26 cellular contexts compared by ENCODE assay signal in the genomic region with DNA sequence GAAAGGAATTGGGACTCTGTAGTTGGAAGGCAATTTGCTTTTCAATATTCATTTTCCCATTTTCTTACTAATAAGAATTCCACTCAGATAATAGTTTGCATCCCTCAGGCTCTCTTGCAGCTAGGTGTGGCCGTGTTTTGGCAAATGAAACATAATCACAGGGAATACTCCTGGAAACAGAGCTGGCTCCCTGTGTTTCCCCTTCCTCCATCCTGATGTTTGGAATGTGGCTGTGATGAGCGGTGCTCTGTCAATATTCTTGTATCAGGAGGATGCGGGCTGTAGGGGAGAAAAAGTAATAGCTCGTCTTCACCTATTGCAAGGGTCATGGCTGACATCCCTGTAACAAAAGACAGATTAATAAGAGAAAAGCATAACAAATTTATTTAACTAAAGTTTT.
"Had no signal": no experiment of that assay in that cellular context is flagged by ENCODE, and none has a peak within 500 bp of the region (broad histone marks: within the 10 kb centered on the region; RNA-seq: fewer than 3 reads in every experiment).

No MANE protein-coding gene starts in this region.

- H3K4me3 ChIP-seq: stomach, suprapubic skin, testis, thoracic aorta, thyroid gland, tibial artery, tibial nerve, transverse colon, upper lobe of left lung, upper lobe of right lung, uterus, vagina had no signal

- H3K27me3 ChIP-seq: stomach, suprapubic skin, testis, thyroid gland, tibial artery, tibial nerve, transverse colon, upper lobe of left lung, upper lobe of right lung, uterus, vagina had no signal

- H3K9me3 ChIP-seq: suprapubic skin, testis, thoracic aorta, thyroid gland, tibial artery, transverse colon, upper lobe of left lung, upper lobe of right lung, uterus, vagina had no signal

- DNase-seq: stimulated activated CD4-positive, alpha-beta T cell treated with anti-CD3 and anti-CD28 coated beads, Interleukin-2, amount 100 ng/mL, for 48 hours; stimulated activated CD4-positive, alpha-beta T cell treated with anti-CD3 and anti-CD28 coated beads, Interleukin-4, amount 100 ng/mL, for 1 hour; stimulated activated CD4-positive, alpha-beta T cell treated with anti-CD3 and anti-CD28 coated beads, Interleukin-4, amount 100 ng/mL, for 24 hours; stimulated activated CD4-positive, alpha-beta T cell treated with anti-CD3 and anti-CD28 coated beads, Interleukin-4, amount 100 ng/mL, for 4 hours; stimulated activated CD8-positive, alpha-beta memory T cell treated with anti-CD3 and anti-CD28 coated beads, Interleukin-4, amount 100 ng/mL, for 48 hours; stimulated activated naive B cell treated with anti-CD40 and anti-IgM and Interleukin-4, amounts not matched to agents 10 μg/mL and 1 μg/mL and 100 μg/mL, for 72 hours; stimulated activated naive CD4-positive, alpha-beta T cell; stimulated activated naive CD4-positive, alpha-beta T cell treated with Interleukin-2 at 50 U/mL for 16 hours; stimulated activated naive CD8-positive, alpha-beta T cell treated with anti-CD3 and anti-CD28 coated beads, Interleukin-15, amount 100 ng/mL, for 72 hours; stimulated activated naive CD8-positive, alpha-beta T cell treated with anti-CD3 and anti-CD28 coated beads, Interleukin-15, Interleukin-2, amounts not matched to agents 100 U/mL and 50 U/mL, for 24 hours; stomach; substantia nigra; testis; thyroid gland; tibial artery; transverse colon; trophoblast cell; upper lobe of left lung; upper lobe of right lung; uterus had no signal

- H3K4me1 ChIP-seq: stomach, suprapubic skin, testis, thyroid gland, tibial artery, transverse colon, upper lobe of left lung, upper lobe of right lung, uterus, vagina had no signal

- ATAC-seq: stimulated activated effector memory CD8-positive, alpha-beta T cell treated with anti-CD3 and anti-CD28 coated beads, Interleukin-12 subunit alpha, Interleukin-12 subunit beta, amount 100 ng/mL, for 72 hours; stimulated activated memory B cell treated with anti-CD40 and anti-IgM and Interleukin-4, amounts not matched to agents 10 μg/mL and 1 μg/mL and 100 μg/mL, for 72 hours; stimulated activated naive B cell treated with anti-CD40 and anti-IgM and Interleukin-4, amounts not matched to agents 10 μg/mL and 1 μg/mL and 100 μg/mL, for 72 hours; stimulated activated naive CD8-positive, alpha-beta T cell treated with anti-CD3 and anti-CD28 coated beads, Interleukin-15, amount 100 ng/mL, for 72 hours; stimulated activated naive CD8-positive, alpha-beta T cell treated with anti-CD3 and anti-CD28 coated beads, Interleukin-15, Interleukin-2, amounts not matched to agents 100 U/mL and 50 U/mL, for 24 hours; upper lobe of right lung had no signal

- H3K36me3 ChIP-seq: stomach, suprapubic skin, thoracic aorta, thyroid gland, tibial artery, tibial nerve, transverse colon, upper lobe of left lung, upper lobe of right lung, uterus, vagina had no signal
